8 cellular contexts compared by ENCODE assay signal in the genomic region with DNA sequence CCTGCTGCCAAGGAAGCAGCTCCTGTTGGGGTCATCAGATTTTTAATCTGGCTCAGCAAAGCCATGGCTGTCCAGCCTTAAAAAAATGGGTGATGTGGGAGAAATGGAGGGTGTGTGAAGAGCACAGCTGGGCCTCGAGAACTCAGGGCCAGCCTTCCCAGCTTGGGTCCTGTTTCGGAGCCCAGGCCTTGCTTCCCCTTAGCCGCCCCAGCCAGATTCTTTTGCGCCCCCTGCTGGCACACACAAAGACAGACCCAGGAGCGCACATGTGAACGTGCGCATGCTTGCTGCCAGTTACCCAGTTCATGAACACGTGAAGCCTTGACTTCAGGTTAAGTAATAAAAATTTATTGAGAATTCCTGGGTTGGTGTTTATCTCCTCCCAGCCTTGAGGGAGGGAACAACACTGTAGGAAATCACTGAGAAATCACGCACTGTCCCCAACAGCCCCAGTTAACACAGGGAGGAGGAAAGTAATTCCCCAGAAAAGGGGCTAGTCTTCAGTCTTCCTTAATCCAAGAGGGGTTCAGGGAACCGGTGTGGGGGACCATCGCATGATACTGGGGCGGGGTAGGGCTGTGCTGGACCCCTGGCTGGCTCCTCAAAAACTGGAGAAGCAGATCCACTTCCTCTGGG. TPM values are rescaled to one million over a fixed set of nuclear protein-coding genes. Genes with fewer than 3 reads are reported as not detected.
DNase-seq lines count a peak whose midpoint lies in the region; ATAC-seq, FAIRE-seq and TF ChIP-seq lines count a peak whose summit lies in the region.

No MANE protein-coding gene starts in this region.

- no peak overlapping the region for H2AFZ ChIP-seq in PC-3 (ENCODE audit: low read length)

- H3K36me3 ChIP-seq in PC-3 (ENCODE audit: low read depth, low read length) (peaks cover 41% of the 10 kb centered on the region), stomach (peaks cover 38 to 46% (median 44%) of the 10 kb centered on the region in 4 donors)

- H3K4me1 ChIP-seq in A549 (peaks cover 51% of the 10 kb centered on the region), PC-3 (ENCODE audit: insufficient read depth, low read length) (peaks cover 25% of the 10 kb centered on the region), stomach (peaks cover 69 to 90% (median 83%) of the 10 kb centered on the region in 4 donors)

- no peaks in the 10 kb centered on the region for H4K20me1 ChIP-seq in PC-3 (ENCODE audit: low read length)

- no peak for FAIRE-seq in A549 (lab: Jason Lieb, UNC)

- H3K4me1 Mint-ChIP-seq in nephron progenitor cell: peaks cover 52% of the 10 kb centered on the region

- peaks cover 39% of the 10 kb centered on the region for H3K36me3 Mint-ChIP-seq in nephron progenitor cell (ENCODE audit: low read depth)

- peak overlapping the region; percentile 14; the same call in 1 of the 3 replicates for H3K4me2 ChIP-seq in A549
- H3K4me2 ChIP-seq in PC-3 (ENCODE audit: low read length): no peak overlapping the region

- in situ Hi-C loops in KBM-7 (cut with MboI; ENCODE audit: low pct_unique_long_range_greater_than_20kb, low sequenced_read_pairs): no loop called here

- no peaks in the 10 kb centered on the region for H3K9me2 ChIP-seq in PC-3 (replicated peaks; ENCODE audit: low read length)

- WGBS in A549 (ENCODE audit: missing lambda C conversion rate): 21% methylated on average over 12 of the region's 12 CpGs
- 13 to 20% (median 14%) methylated on average over 12 of the region's 12 CpGs for WGBS in stomach, 5 donors

- peaks cover 4% of the 10 kb centered on the region for H3F3A ChIP-seq in PC-3 (ENCODE audit: low read length, unreplicated experiment)

- ATAC-seq in A549 (peak; percentile 64 to 77), GM18858 (IDR thresholded peaks at IDR 0.05; ENCODE audit: unreplicated experiment) (peak; percentile 32), PC-3 (peak; percentile 62)

- CTCF ChIA-PET in A549 (lab: Yijun Ruan, JAX) (interaction anchor here (0.5 to 11.2 kb wide), 34 partner anchors 7 to 181 kb away, joined by 3 to 354 read pairs (median 4); partner anchors contain the start of genes C12orf57, C1RL, C1S and PTPN6), PC-3 (lab: Charles Lee) (interaction anchor here (0.6 to 1.1 kb wide), 2 partner anchors 38 to 96 kb away, joined by 3 to 4 read pairs; no protein-coding TSS in a partner anchor)

- TF ChIP-seq RAD21 in A549 (conservative IDR thresholded peaks at IDR 0.05 in 1 of 2, IDR thresholded peaks at IDR 0.05 in 1 of 2): peak; percentile 59 to 67; a peak in 4 of 5 replicates

- BruUV-seq in PC-3 (replicated peaks; lab: Mats Ljungman, UMichigan): no TSS peak

- H3K4me3 Mint-ChIP-seq in nephron progenitor cell: no peak overlapping the region

- no peaks in the 10 kb centered on the region for H3K9me3 ChIP-seq in A549
- H3K9me3 ChIP-seq in PC-3 (ENCODE audit: low read length): no peaks in the 10 kb centered on the region
- H3K9me3 ChIP-seq in stomach: no peaks in the 10 kb centered on the region

- intact Hi-C loops in PC-3 (cut with micrococcal nuclease): loop anchor here (1.0 kb wide), 2 partner anchors 21 to 41 kb away; partner anchors contain the start of gene C12orf57
- intact Hi-C loops in stomach (cut with DNase I; ENCODE audit: low total_unique reads): no loop called here

- POLR2A ChIA-PET in A549 (lab: Yijun Ruan, JAX) (interaction anchor here (0.9 to 9.0 kb wide), 4 partner anchors 20 to 96 kb away, joined by 4 to 174 read pairs (median 6); partner anchors contain the start of genes C12orf57, LPCAT3 and RNU7-1), PC-3 (lab: Charles Lee; ENCODE audit: unreplicated experiment) (no interaction called here)

- H3K4me3 ChIP-seq in A549 (no peak overlapping the region), PC-3 (ENCODE audit: low read length) (no peak overlapping the region), stomach (peak overlapping the region; percentile 47 to 68 (median 58))

- TF ChIP-seq POLR2A in A549 (IDR thresholded peaks at IDR 0.05; ENCODE audit: low read length) (no peak), stomach (IDR thresholded peaks at IDR 0.05) (peak in 1 of 4 donors; percentile 14)

- no peak overlapping the region for H3K9ac ChIP-seq in PC-3 (ENCODE audit: low read length)

- DNase-seq in A549 (ENCODE audit: low read depth in 1 of 2, low spot score in 1 of 2) (peak; percentile 92 to 93), KBM-7 (peak; percentile 93), PC-3 (peak; percentile 64), fibroblast of gingiva (ENCODE audit: low read depth) (peak; percentile 83), nephron progenitor cell (peak; percentile 88), stomach (peak; percentile 91)
- peak; percentile 88 to 90 for DNase-seq in activated T-cell treated with anti-CD3 and anti-CD28 coated beads, Interleukin-2, amount 50 U/mL, for 48 hours

- H3K27ac ChIP-seq in A549: peak overlapping the region; percentile 50 to 99; a peak in 5 of 6 replicates
- H3K27ac ChIP-seq in PC-3 (ENCODE audit: low read length): no peak overlapping the region
- peak overlapping the region; percentile 93 to 97 (median 96) for H3K27ac ChIP-seq in stomach

- no peaks in the 10 kb centered on the region for H3K27me3 ChIP-seq in PC-3 (ENCODE audit: low read length)
- H3K27me3 ChIP-seq in stomach: no peaks in the 10 kb centered on the region

- TF ChIP-seq CTCF in A549 (IDR thresholded peaks at IDR 0.05) (peak; percentile 89), PC-3 (conservative IDR thresholded peaks at IDR 0.05; ENCODE audit: low read depth, low read length) (peak; percentile 77), nephron progenitor cell (IDR thresholded peaks at IDR 0.05) (peak; percentile 90), stomach (IDR thresholded peaks at IDR 0.05) (peak in 5 of 7 experiments; percentile 89 to 95 (median 90))

- H3K9me3 Mint-ChIP-seq in nephron progenitor cell: no peaks in the 10 kb centered on the region

- H3K79me2 ChIP-seq in PC-3 (ENCODE audit: low read length): peaks cover 25% of the 10 kb centered on the region

- peak overlapping the region; percentile 85 for H3K27ac Mint-ChIP-seq in nephron progenitor cell

- TF ChIP-seq EP300 in A549 (IDR thresholded peaks at IDR 0.05) (no peak), stomach (IDR thresholded peaks at IDR 0.05) (no peak)

- H3K27me3 Mint-ChIP-seq in nephron progenitor cell (ENCODE audit: low read depth, poor library complexity): no peaks in the 10 kb centered on the region

TF ChIP-seq in A549, 52 proteins besides CTCF, POLR2A, EP300 and RAD21 (continues in another document):
- no peak for TF ChIP-seq MAZ (IDR thresholded peaks at IDR 0.05; ENCODE audit: borderline replicate concordance, low read depth, low read length)
- no peak for TF ChIP-seq ZC3H11A (IDR thresholded peaks at IDR 0.05)
- TF ChIP-seq KDM1A (IDR thresholded peaks at IDR 0.05; ENCODE audit: low read depth): no peak
- no peak for TF ChIP-seq CBX8 (IDR thresholded peaks at IDR 0.05)

RNA-seq across cellular contexts. Expression of gene PHB2, which starts 5.3 kb away (rescaled TPM):
- 296 and 297 TPM in 2 replicates for polyA plus RNA-seq in A549 (2011; rRNA removed)
- polyA plus RNA-seq in A549 (2012; cell fraction: cytosol; rRNA removed): 618 and 641 TPM in 2 replicates
- 611 and 629 TPM in 2 replicates for polyA plus RNA-seq in A549 (2012; cell fraction: nucleus; rRNA removed)
- 292 to 313 TPM (median 293 TPM) in 3 replicates for polyA plus RNA-seq in A549 (2017; fragmentation: RNase III; extraction: RNeasy Plus Mini Kit Qiagen cat#74134 plus additional on column Dnase treatment)
- polyA minus RNA-seq in A549 (2011; rRNA and poly(A)+ RNA removed): 232 and 240 TPM in 2 replicates
- total RNA-seq in PC-3 (2014; rRNA removed): 353 and 376 TPM in 2 replicates
- 100 to 1,000 TPM in 4 of 5 donors, 10 to 100 TPM in 1; 49.2 to 441 (median 150) TPM for total RNA-seq in stomach
- polyA plus RNA-seq in stomach: 100 to 1,000 TPM; 150 to 179 (median 154) TPM

RNA-seq across cellular contexts. Expression of gene EMG1, which starts 5.6 kb away (rescaled TPM):
- polyA plus RNA-seq in A549 (2011; rRNA removed) (92.0 and 96.7 TPM in 2 replicates), A549 (2017; fragmentation: RNase III; extraction: RNeasy Plus Mini Kit Qiagen cat#74134 plus additional on column Dnase treatment) (65.7 to 78.2 TPM (median 67.9 TPM) in 3 replicates), stomach (10 to 100 TPM; 19.3 to 22.7 (median 21.7) TPM)
- polyA plus RNA-seq in A549 (2012; cell fraction: cytosol; rRNA removed): 70.5 and 89.3 TPM in 2 replicates
- polyA plus RNA-seq in A549 (2012; cell fraction: nucleus; rRNA removed): 40.5 and 53.4 TPM in 2 replicates
- polyA minus RNA-seq in A549 (2011; rRNA and poly(A)+ RNA removed): 47.0 and 54.0 TPM in 2 replicates
- total RNA-seq in PC-3 (2014; rRNA removed) (40.7 and 44.3 TPM in 2 replicates), stomach (10 to 100 TPM in 3 of 5 donors, 1 to 10 TPM in 2; 1.2 to 86.6 (median 25.2) TPM)

RNA-seq across cellular contexts. Expression of gene PTPN6, which starts 14.0 kb away (rescaled TPM):
- polyA plus RNA-seq in A549 (2011; rRNA removed) (18.9 and 29.0 TPM in 2 replicates), A549 (2017; fragmentation: RNase III; extraction: RNeasy Plus Mini Kit Qiagen cat#74134 plus additional on column Dnase treatment) (14.2 to 17.1 TPM (median 15.1 TPM) in 3 replicates), stomach (10 to 100 TPM; 40.6 to 51.2 (median 41.2) TPM)
- polyA plus RNA-seq in A549 (2012; cell fraction: cytosol; rRNA removed): 29.3 and 29.7 TPM in 2 replicates
- polyA plus RNA-seq in A549 (2012; cell fraction: nucleus; rRNA removed): 53.2 and 54.2 TPM in 2 replicates
- polyA minus RNA-seq in A549 (2011; rRNA and poly(A)+ RNA removed): 17.7 and 25.4 TPM in 2 replicates
- total RNA-seq in PC-3 (2014; rRNA removed) (22.5 and 28.4 TPM in 2 replicates), stomach (10 to 100 TPM; 11.2 to 36.6 (median 28.0) TPM)

RNA-seq across cellular contexts. Expression of gene C12orf57, which starts 21.3 kb away (rescaled TPM):
- polyA plus RNA-seq in A549 (2011; rRNA removed) (466 and 493 TPM in 2 replicates), A549 (2017; fragmentation: RNase III; extraction: RNeasy Plus Mini Kit Qiagen cat#74134 plus additional on column Dnase treatment) (224 to 273 TPM (median 261 TPM) in 3 replicates), stomach (100 to 1,000 TPM; 418 to 621 (median 443) TPM)
- polyA plus RNA-seq in A549 (2012; cell fraction: cytosol; rRNA removed): 958 and 1,062 TPM in 2 replicates
- polyA plus RNA-seq in A549 (2012; cell fraction: nucleus; rRNA removed): 535 and 597 TPM in 2 replicates
- polyA minus RNA-seq in A549 (2011; rRNA and poly(A)+ RNA removed): 98.2 and 108 TPM in 2 replicates
- total RNA-seq in PC-3 (2014; rRNA removed) (125 and 130 TPM in 2 replicates), stomach (100 to 1,000 TPM; 155 to 453 (median 306) TPM)

RNA-seq across cellular contexts. Expression of gene RNU7-1, which starts 21.5 kb away (rescaled TPM):
- polyA plus RNA-seq in A549 (2011; rRNA removed) (not detected in 2 replicates), A549 (2017; fragmentation: RNase III; extraction: RNeasy Plus Mini Kit Qiagen cat#74134 plus additional on column Dnase treatment) (not detected in 3 replicates), stomach (not detected)
- polyA plus RNA-seq in A549 (2012; cell fraction: cytosol; rRNA removed): not detected in 2 replicates
- polyA plus RNA-seq in A549 (2012; cell fraction: nucleus; rRNA removed): not detected in 2 replicates
- polyA minus RNA-seq in A549 (2011; rRNA and poly(A)+ RNA removed): not detected in 2 replicates
- total RNA-seq in PC-3 (2014; rRNA removed) (not detected in 2 replicates), stomach (not detected)

Comparison
In these comparisons a context has a peak if more than half of its experiments do, and no peak if none do; other contexts are left out.
1. H3K4me3 ChIP-seq: peak in stomach (4 of 4); none in A549 (single experiment) and PC-3 (single experiment).
2. Peak in every context shown above with its lines, with median percentiles within 50 percentile points of each other: ATAC-seq, DNase-seq and CTCF ChIP-seq.